Comparison of ENCODE assay signal across 1 cellular context in genomic region chr2:54503192-54503591, GRCh38.
TF ChIP-seq lines count a peak whose summit lies in the region.

No MANE protein-coding gene starts in this region.

TF ChIP-seq in HepG2, 621 proteins besides CTCF, POLR2A, EP300 and RAD21 (continued from another document):
- TF ChIP-seq ARID5B (CRISPR knock-in tag; IDR thresholded peaks at IDR 0.05) (0 out of 2 replicates have a peak, but pooled peaks have one; percentile 19), ZFP36L1 (CRISPR knock-in tag; IDR thresholded peaks at IDR 0.05) (0 out of 2 replicates have a peak, but pooled peaks have one; percentile 31), RCOR2 (CRISPR knock-in tag; IDR thresholded peaks at IDR 0.05) (0 out of 2 replicates have a peak, but pooled peaks have one; percentile 21), STAG1 (CRISPR knock-in tag; IDR thresholded peaks at IDR 0.05) (peak; percentile 87), DZIP1 (CRISPR knock-in tag; IDR thresholded peaks at IDR 0.05) (no peak), ZNF768 (CRISPR knock-in tag; IDR thresholded peaks at IDR 0.05) (no peak), TRIM24 (CRISPR knock-in tag; IDR thresholded peaks at IDR 0.05) (no peak), ARHGAP35 (CRISPR knock-in tag; IDR thresholded peaks at IDR 0.05; ENCODE audit: borderline replicate concordance) (0 out of 2 replicates have a peak, but pooled peaks have one; percentile 25), ERF (CRISPR knock-in tag; IDR thresholded peaks at IDR 0.05) (0 out of 2 replicates have a peak, but pooled peaks have one; percentile 33), CBX1 (IDR thresholded peaks at IDR 0.05; ENCODE audit: low read depth) (no peak), ZNF713 (CRISPR knock-in tag; IDR thresholded peaks at IDR 0.05) (0 out of 2 replicates have a peak, but pooled peaks have one; percentile 46), ZNF264 (CRISPR knock-in tag; IDR thresholded peaks at IDR 0.05) (peak; percentile 51; the same call in 1 of the 2 replicates), MEF2D (CRISPR knock-in tag; IDR thresholded peaks at IDR 0.05) (0 out of 2 replicates have a peak, but pooled peaks have one; percentile 21), DNMT1 (CRISPR knock-in tag; IDR thresholded peaks at IDR 0.05) (no peak), ZMYM4 (CRISPR knock-in tag; IDR thresholded peaks at IDR 0.05) (0 out of 2 replicates have a peak, but pooled peaks have one; percentile 17), SALL1 (CRISPR knock-in tag; IDR thresholded peaks at IDR 0.05) (peak; percentile 44; the same call in 1 of the 2 replicates), ZSCAN5A (CRISPR knock-in tag; IDR thresholded peaks at IDR 0.05; ENCODE audit: borderline replicate concordance) (no peak), GABPB1 (CRISPR knock-in tag; IDR thresholded peaks at IDR 0.05) (no peak), TRIM22 (IDR thresholded peaks at IDR 0.05) (no peak), ZNF501 (CRISPR knock-in tag; IDR thresholded peaks at IDR 0.05) (0 out of 2 replicates have a peak, but pooled peaks have one; percentile 26), RFX5 (IDR thresholded peaks at IDR 0.05; ENCODE audit: low read depth, low read length) (no peak), IRF2 (CRISPR knock-in tag; IDR thresholded peaks at IDR 0.05) (peak; percentile 47; the same call in 1 of the 2 replicates), ATF2 (CRISPR knock-in tag; IDR thresholded peaks at IDR 0.05) (peak; percentile 30; the same call in 1 of the 2 replicates), ZNF430 (CRISPR knock-in tag; IDR thresholded peaks at IDR 0.05) (no peak), ZNF569 (CRISPR knock-in tag; IDR thresholded peaks at IDR 0.05; ENCODE audit: borderline replicate concordance) (no peak), KDM2A (CRISPR knock-in tag; IDR thresholded peaks at IDR 0.05; ENCODE audit: borderline replicate concordance, low read depth) (0 out of 2 replicates have a peak, but pooled peaks have one; percentile 27), ZBTB20 (CRISPR knock-in tag; IDR thresholded peaks at IDR 0.05; ENCODE audit: borderline replicate concordance, low read depth) (no peak), ZNF747 (CRISPR knock-in tag; IDR thresholded peaks at IDR 0.05; ENCODE audit: borderline replicate concordance) (no peak), ZFP1 (CRISPR knock-in tag; IDR thresholded peaks at IDR 0.05) (no peak), NFKB2 (CRISPR knock-in tag; IDR thresholded peaks at IDR 0.05; ENCODE audit: borderline replicate concordance) (no peak), ZNF614 (CRISPR knock-in tag; IDR thresholded peaks at IDR 0.05; ENCODE audit: borderline replicate concordance) (peak; percentile 33; the same call in 1 of the 2 replicates), SAFB2 (CRISPR knock-in tag; IDR thresholded peaks at IDR 0.05; ENCODE audit: borderline replicate concordance, low read depth) (no peak), KMT2A (CRISPR knock-in tag; IDR thresholded peaks at IDR 0.05) (peak; percentile 62; the same call in 1 of the 2 replicates), NFYB (CRISPR knock-in tag; IDR thresholded peaks at IDR 0.05) (no peak), GLMP (CRISPR knock-in tag; IDR thresholded peaks at IDR 0.05; ENCODE audit: borderline replicate concordance) (no peak), HMGXB4 (CRISPR knock-in tag; IDR thresholded peaks at IDR 0.05; ENCODE audit: borderline replicate concordance in 1 of 2, low read depth in 1 of 2) (peak in 1 of 2 experiments; percentile 46; a peak in 1 of 4 replicates), ELF1 (CRISPR knock-in tag; IDR thresholded peaks at IDR 0.05) (0 out of 2 replicates have a peak, but pooled peaks have one; percentile 24), RNF219 (CRISPR knock-in tag; IDR thresholded peaks at IDR 0.05) (no peak), GATAD2A (CRISPR knock-in tag; IDR thresholded peaks at IDR 0.05) (peak; percentile 46; the same call in 1 of the 2 replicates), ZZZ3 (CRISPR knock-in tag; IDR thresholded peaks at IDR 0.05; ENCODE audit: borderline replicate concordance) (no peak)
